1 cellular context compared by ENCODE assay signal in genomic region chr6:111757342-111757741, GRCh38.
TF ChIP-seq lines count a peak whose summit lies in the region.

No MANE protein-coding gene starts in this region.

TF ChIP-seq in WTC11, 78 proteins besides CTCF, POLR2A, EP300 and RAD21 (continued from another document):
- TF ChIP-seq MYBL2 (CRISPR knock-in tag; IDR thresholded peaks at IDR 0.05), result no peak
